In the genomic region with DNA sequence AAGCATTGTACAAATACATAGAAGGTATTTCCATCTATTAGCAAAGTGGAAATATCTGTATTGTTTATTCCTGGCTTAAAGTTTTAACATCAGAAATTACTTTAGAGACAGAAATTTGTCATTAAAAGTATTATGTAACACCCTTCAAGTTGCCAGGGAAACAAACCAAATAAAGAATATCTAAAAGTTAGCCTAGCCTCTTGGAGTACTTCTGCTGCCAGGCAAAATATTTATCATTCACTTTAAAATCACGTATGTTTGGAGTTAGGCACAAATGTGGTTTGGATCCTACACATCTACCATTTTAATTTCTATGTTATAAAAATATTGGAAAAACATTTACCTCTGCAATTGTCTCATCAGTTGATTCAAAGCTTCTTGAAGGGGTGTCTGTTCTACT, we compare ENCODE assay signal across 32 cellular contexts.
"Had no signal": no experiment of that assay in that cellular context is flagged by ENCODE, and none has a peak within 500 bp of the region (broad histone marks: within the 10 kb centered on the region; RNA-seq: fewer than 3 reads in every experiment).

No MANE protein-coding gene starts in this region.

- H3K27me3 Mint-ChIP-seq: central memory CD8-positive, alpha-beta T cell; naive thymus-derived CD4-positive, alpha-beta T cell; stimulated activated memory B cell treated with anti-CD40 and anti-IgM and Interleukin-4, amounts not matched to agents 10 μg/mL and 1 μg/mL and 100 μg/mL, for 72 hours; stimulated activated naive CD8-positive, alpha-beta T cell treated with anti-CD3 and anti-CD28 coated beads, Interleukin-15, amount 100 ng/mL, for 72 hours; type B pancreatic cell had no signal

- H3K36me3 ChIP-seq: ovary, prostate gland had no signal

- H3K4me3 Mint-ChIP-seq: central memory CD8-positive, alpha-beta T cell; stimulated activated memory B cell treated with anti-CD40 and anti-IgM and Interleukin-4, amounts not matched to agents 10 μg/mL and 1 μg/mL and 100 μg/mL, for 72 hours; stimulated activated naive CD8-positive, alpha-beta T cell treated with anti-CD3 and anti-CD28 coated beads, Interleukin-15, amount 100 ng/mL, for 72 hours; T-helper 1 cell treated with Interleukin-12 subunit alpha and Interleukin-12 subunit beta and Interleukin-4 antibody, amounts not matched to agents 30 μg/mL and 1 μg/mL, for 36 hours; type B pancreatic cell had no signal

- FAIRE-seq: bronchial epithelial cell, small intestine had no signal

- ATAC-seq: activated CD4-positive, CD25-positive, alpha-beta regulatory T cell treated with anti-CD3 and anti-CD28 coated beads, Interleukin-2, amount 50 U/mL, for 24 hours; left ventricle myocardium superior; stimulated activated memory B cell treated with anti-CD40 and anti-IgM and Interleukin-4, amounts not matched to agents 10 μg/mL and 1 μg/mL and 100 μg/mL, for 72 hours; stimulated activated naive CD8-positive, alpha-beta T cell treated with anti-CD3 and anti-CD28 coated beads, Interleukin-15, amount 100 ng/mL, for 72 hours had no signal

- H3K9me3 ChIP-seq: esophagus squamous epithelium, ovary, prostate gland, sigmoid colon, vagina had no signal

- H3K27ac ChIP-seq: epithelial cell of prostate, esophagus squamous epithelium, ovary, prostate gland, sigmoid colon, vagina, WERI-Rb-1 had no signal

- DNase-seq: activated CD4-positive, alpha-beta T cell treated with anti-CD3 and anti-CD28 coated beads for 48 hours; activated CD4-positive, alpha-beta T cell treated with anti-CD3 and anti-CD28 coated beads, Interleukin-2, amount 50 U/mL, for 48 hours; activated CD8-positive, alpha-beta memory T cell treated with anti-CD3 and anti-CD28 coated beads, Interleukin-2, amount 50 U/mL, for 4 hours; activated gamma-delta T cell; activated naive CD4-positive, alpha-beta T cell treated with anti-CD3 and anti-CD28 coated beads, Interleukin-2, amount 50 U/mL, for 16 hours; activated T-cell treated with anti-CD3 and anti-CD28 coated beads, Interleukin-2, amount 50 U/mL, for 1 hour; amniotic stem cell; effector CD8-positive, alpha-beta T cell; esophagus squamous epithelium; glutamatergic neuron; islet precursor cell; left ventricle myocardium superior; midbrain; ovary; retina; sigmoid colon; small intestine; stimulated activated CD4-positive, alpha-beta T cell treated with anti-CD3 and anti-CD28 coated beads, Interleukin-4, amount 100 ng/mL, for 4 hours; stimulated activated CD8-positive, alpha-beta memory T cell treated with anti-CD3 and anti-CD28 coated beads, Interleukin-4, amount 100 ng/mL, for 48 hours; stimulated activated naive CD8-positive, alpha-beta T cell treated with anti-CD3 and anti-CD28 coated beads, Interleukin-15, amount 100 ng/mL, for 72 hours; T1000; WERI-Rb-1 had no signal

- H3K4me1 ChIP-seq: prostate gland, vagina had no signal

- H3K27me3 ChIP-seq: esophagus squamous epithelium, ovary, sigmoid colon, vagina had no signal

- H3K4me3 ChIP-seq: esophagus squamous epithelium, ovary, prostate gland, sigmoid colon, vagina had no signal

- H3K9me3 Mint-ChIP-seq: central memory CD8-positive, alpha-beta T cell had no signal

- H3K27ac Mint-ChIP-seq: stimulated activated memory B cell treated with anti-CD40 and anti-IgM and Interleukin-4, amounts not matched to agents 10 μg/mL and 1 μg/mL and 100 μg/mL, for 72 hours; T-helper 1 cell treated with Interleukin-12 subunit alpha and Interleukin-12 subunit beta and Interleukin-4 antibody, amounts not matched to agents 30 μg/mL and 1 μg/mL, for 36 hours; type B pancreatic cell had no signal
